Comparison of ENCODE assay signal across 27 cellular contexts in the genomic region with DNA sequence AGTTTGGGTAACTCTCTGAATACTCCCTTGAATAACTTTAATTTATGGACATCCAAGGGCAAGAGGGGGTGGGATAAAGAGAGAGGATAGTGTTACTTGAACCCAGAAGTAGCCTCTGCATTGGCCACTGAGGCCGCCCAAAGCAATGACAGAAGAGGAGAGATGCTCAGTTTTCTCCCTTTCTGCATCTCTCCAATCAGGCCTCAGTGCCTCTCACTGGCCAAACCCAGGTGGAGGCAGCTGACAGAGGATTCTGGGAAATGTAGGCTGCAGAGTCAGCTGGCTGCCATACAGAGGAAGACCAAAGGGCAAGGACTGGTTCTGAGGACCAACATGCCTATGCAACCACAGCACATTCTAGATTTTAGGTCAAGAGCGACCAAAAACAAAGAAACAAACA.
"Had no signal": no experiment of that assay in that cellular context is flagged by ENCODE, and none has a peak within 500 bp of the region (broad histone marks: within the 10 kb centered on the region; RNA-seq: fewer than 3 reads in every experiment).

No MANE protein-coding gene starts in this region.

- H3K27ac Mint-ChIP-seq: activated CD4-positive, alpha-beta T cell treated with anti-CD3 and anti-CD28 coated beads, Interleukin-2, amount 10 ng/mL, durations not matched to agents 24 days and 14 days; activated CD8-positive, alpha-beta T cell treated with anti-CD3 and anti-CD28 coated beads for 36 hours; activated naive CD4-positive, alpha-beta T cell treated with anti-CD3 and anti-CD28 coated beads, Interleukin-2, amount 50 U/mL, for 24 hours; activated T-helper 2 cell treated with anti-CD3 and anti-CD28 coated beads, Interferon-gamma antibody, Interleukin-2, Interleukin-4, amounts not matched to agents 10 μg/mL and 5 μg/mL and 100 μg/mL, durations not matched to agents 14 hours and 24 hours and 36 hours had no signal

- H3K4me3 Mint-ChIP-seq: activated CD4-positive, alpha-beta T cell treated with anti-CD3 and anti-CD28 coated beads, Interleukin-2, amount 10 ng/mL, durations not matched to agents 24 days and 14 days; activated CD8-positive, alpha-beta T cell treated with anti-CD3 and anti-CD28 coated beads for 36 hours; activated naive CD4-positive, alpha-beta T cell treated with anti-CD3 and anti-CD28 coated beads, Interleukin-2, amount 50 U/mL, for 24 hours had no signal

- H3K36me3 ChIP-seq: adrenal gland, breast epithelium, WERI-Rb-1 had no signal

- H3K9me3 Mint-ChIP-seq: activated CD4-positive, alpha-beta T cell treated with anti-CD3 and anti-CD28 coated beads, Interleukin-2, amount 10 ng/mL, durations not matched to agents 24 days and 14 days had no signal

- H3K27me3 Mint-ChIP-seq: activated CD4-positive, alpha-beta T cell treated with anti-CD3 and anti-CD28 coated beads, Interleukin-2, amount 10 ng/mL, durations not matched to agents 24 days and 14 days; activated CD8-positive, alpha-beta T cell treated with anti-CD3 and anti-CD28 coated beads for 36 hours; activated naive CD4-positive, alpha-beta T cell treated with anti-CD3 and anti-CD28 coated beads, Interleukin-2, amount 50 U/mL, for 24 hours had no signal

- H3K27me3 ChIP-seq: adrenal gland, body of pancreas, breast epithelium had no signal

- ATAC-seq: activated CD8-positive, alpha-beta T cell treated with anti-CD3 and anti-CD28 coated beads for 36 hours; body of pancreas had no signal

- H3K4me1 Mint-ChIP-seq: activated CD4-positive, alpha-beta T cell treated with anti-CD3 and anti-CD28 coated beads, Interleukin-2, amount 10 ng/mL, durations not matched to agents 24 days and 14 days; activated naive CD4-positive, alpha-beta T cell treated with anti-CD3 and anti-CD28 coated beads, Interleukin-2, amount 50 U/mL, for 24 hours had no signal

- H3K27ac ChIP-seq: adrenal gland, body of pancreas, breast epithelium, WERI-Rb-1 had no signal

- H3K9me3 ChIP-seq: adrenal gland, body of pancreas had no signal

- H3K4me1 ChIP-seq: adrenal gland, body of pancreas, breast epithelium had no signal

- H3K4me3 ChIP-seq: adrenal gland, body of pancreas, breast epithelium had no signal

- H3K36me3 Mint-ChIP-seq: activated naive CD4-positive, alpha-beta T cell treated with anti-CD3 and anti-CD28 coated beads, Interleukin-2, amount 50 U/mL, for 24 hours had no signal

- DNase-seq: activated CD4-positive, alpha-beta T cell treated with anti-CD3 and anti-CD28 coated beads, Interleukin-2, amount 10 ng/mL, durations not matched to agents 24 days and 14 days; activated CD4-positive, alpha-beta T cell treated with anti-CD3 and anti-CD28 coated beads, Interleukin-2, amount 50 U/mL, for 4 hours; activated CD8-positive, alpha-beta T cell treated with anti-CD3 and anti-CD28 coated beads for 36 hours; activated gamma-delta T cell; activated naive CD4-positive, alpha-beta T cell treated with Interleukin-2 at 50 U/mL for 16 hours; activated T-cell treated with anti-CD3 and anti-CD28 coated beads, Interleukin-2, amount 50 U/mL, for 1 hour; adrenal gland; body of pancreas; Karpas-422; KBM-7; NCI-H1105; NCI-H1417 treated with DMSO at 0.1 percent for 48 hours; NCI-H1694; NCI-H1930; NCI-H2081 treated with DMSO at 0.1 percent for 48 hours; NCI-H345; NCI-H524 treated with DMSO at 0.1 percent for 48 hours; NK-92 treated with Interleukin-12 subunit alpha and Interleukin-12 subunit beta, amount 100 ng/mL, for 24 hours; Right ventricle myocardium superior; SW 1271; T-helper 1 cell; T-helper 2 cell; T1000; WERI-Rb-1 had no signal
